1 cellular context compared by ENCODE assay signal in genomic region chr19:1286859-1287621, GRCh38.
TF ChIP-seq lines count a peak whose summit lies in the region.

No MANE protein-coding gene starts in this region.

TF ChIP-seq in WTC11, 78 proteins besides CTCF, POLR2A, EP300 and RAD21 (continued from another document):
- TF ChIP-seq PREB (CRISPR knock-in tag; IDR thresholded peaks at IDR 0.05; ENCODE audit: borderline replicate concordance): no peak
- TF ChIP-seq TEAD4 (CRISPR knock-in tag; IDR thresholded peaks at IDR 0.05): no peak
- TF ChIP-seq HMGXB4 (CRISPR knock-in tag; IDR thresholded peaks at IDR 0.05): 0 out of 2 replicates have a peak, but pooled peaks have one; percentile 3
- no peak for TF ChIP-seq FOXP4 (CRISPR knock-in tag; IDR thresholded peaks at IDR 0.05)
- no peak for TF ChIP-seq ZNF138 (CRISPR knock-in tag; conservative IDR thresholded peaks at IDR 0.05)
- TF ChIP-seq ZNF219 (CRISPR knock-in tag; IDR thresholded peaks at IDR 0.05; ENCODE audit: borderline replicate concordance): 0 out of 2 replicates have a peak, but pooled peaks have one; percentile 21
- TF ChIP-seq ZBTB21 (CRISPR knock-in tag; IDR thresholded peaks at IDR 0.05; ENCODE audit: borderline replicate concordance): no peak
- TF ChIP-seq FOXP1 (CRISPR knock-in tag; IDR thresholded peaks at IDR 0.05; ENCODE audit: borderline replicate concordance): no peak
- no peak for TF ChIP-seq ZNF317 (CRISPR knock-in tag; IDR thresholded peaks at IDR 0.05; ENCODE audit: borderline replicate concordance, low read depth)
